ENCODE assay signal across 22 cellular contexts in the genomic region with DNA sequence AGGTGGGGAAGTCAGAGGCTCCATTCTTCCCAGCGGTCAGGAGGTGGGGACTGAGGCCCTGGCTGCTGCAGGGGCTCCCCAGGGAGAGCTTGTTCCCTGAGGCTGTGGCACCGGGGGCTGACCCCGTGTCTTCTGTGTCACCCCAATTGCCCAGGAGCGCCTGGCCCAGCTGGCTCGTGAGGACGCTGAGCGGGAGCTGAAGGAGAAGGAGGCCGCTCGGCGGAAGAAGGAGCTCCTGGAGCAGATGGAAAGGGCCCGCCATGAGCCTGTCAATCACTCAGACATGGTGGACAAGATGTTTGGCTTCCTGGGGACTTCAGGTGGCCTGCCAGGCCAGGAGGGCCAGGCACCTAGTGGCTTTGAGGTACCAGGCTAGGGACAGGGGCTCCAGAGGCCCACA.
"Had no signal": no experiment of that assay in that cellular context is flagged by ENCODE, and none has a peak within 500 bp of the region (broad histone marks: within the 10 kb centered on the region; RNA-seq: fewer than 3 reads in every experiment).

No MANE protein-coding gene starts in this region.

- H3K4me1 ChIP-seq: right atrium auricular region, uterus had no signal

- FAIRE-seq: keratinocyte had no signal

- ATAC-seq: natural killer cell; right lobe of liver; stimulated activated memory B cell treated with anti-CD40 and anti-IgM and Interleukin-4, amounts not matched to agents 10 μg/mL and 1 μg/mL and 100 μg/mL, for 72 hours; stimulated activated naive CD8-positive, alpha-beta T cell treated with anti-CD3 and anti-CD28 coated beads, Interleukin-15, amount 100 ng/mL, for 72 hours had no signal

- H3K36me3 ChIP-seq: neural progenitor cell, ovary, right atrium auricular region, uterus had no signal

- DNase-seq: hippocampal formation; mesendoderm; naive B cell; natural killer cell; nephron progenitor cell; ovary; stimulated activated CD4-positive, alpha-beta T cell treated with anti-CD3 and anti-CD28 coated beads, Interleukin-1b, Interleukin-23, amount 100 ng/mL, for 48 hours; stimulated activated CD4-positive, alpha-beta T cell treated with anti-CD3 and anti-CD28 coated beads, Interleukin-2, amount 100 ng/mL, for 48 hours; stimulated activated CD4-positive, alpha-beta T cell treated with anti-CD3 and anti-CD28 coated beads, Interleukin-4, amount 100 ng/mL, for 4 hours; stimulated activated CD8-positive, alpha-beta memory T cell treated with anti-CD3 and anti-CD28 coated beads, Interleukin-4, amount 100 ng/mL, for 48 hours; stimulated activated naive CD4-positive, alpha-beta T cell treated with Interleukin-2 at 50 U/mL for 16 hours; stimulated activated naive CD8-positive, alpha-beta T cell treated with anti-CD3 and anti-CD28 coated beads, Interleukin-15, amount 100 ng/mL, for 72 hours; substantia nigra; uterus had no signal

- H3K9ac ChIP-seq: neural progenitor cell had no signal

- H3K9me3 ChIP-seq: ovary, right atrium auricular region, right lobe of liver, tibial nerve, uterus had no signal

- H3K4me3 ChIP-seq: lung, neural progenitor cell, ovary, right atrium auricular region, right lobe of liver, smooth muscle cell, tibial nerve, uterus had no signal

- H3K27ac ChIP-seq: neural progenitor cell, ovary, right atrium auricular region, right lobe of liver, tibial nerve, uterus had no signal
